ENCODE assay signal across 14 cellular contexts in the genomic region with DNA sequence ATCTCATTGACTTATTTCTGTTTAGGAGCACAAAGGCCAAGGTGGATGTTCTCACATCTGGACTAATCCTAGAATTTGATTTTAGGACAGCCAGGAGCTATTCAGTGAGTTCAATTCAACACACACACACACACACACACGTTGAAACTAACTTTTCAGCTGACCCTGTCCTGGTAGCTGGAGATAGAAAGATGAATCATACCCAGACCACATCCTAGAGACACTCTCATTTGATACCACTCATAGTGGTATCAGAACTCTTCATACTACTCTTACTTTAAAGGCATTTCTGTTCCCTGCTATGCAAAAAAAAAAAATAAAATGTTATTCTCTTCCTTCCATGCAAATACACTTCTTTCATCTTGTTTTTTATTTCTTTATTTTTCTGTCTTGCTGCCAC. TPM values are rescaled to one million over a fixed set of nuclear protein-coding genes. Genes with fewer than 3 reads are reported as not detected.
A peak's percentile ranks its signal among the peaks of the same experiment; 100 is the strongest.
DNase-seq lines count a peak whose midpoint lies in the region; ATAC-seq and TF ChIP-seq lines count a peak whose summit lies in the region.
"Had no signal": no experiment of that assay in that cellular context is flagged by ENCODE, and none has a peak within 500 bp of the region (broad histone marks: within the 10 kb centered on the region; RNA-seq: fewer than 3 reads in every experiment).

No MANE protein-coding gene starts in this region.

- no peak for DNase-seq in activated CD8-positive, alpha-beta T cell treated with anti-CD3 and anti-CD28 coated beads for 36 hours
- DNase-seq in Right ventricle myocardium inferior (ENCODE audit: missing footprints) (no peak), testis (no peak)
- no peak for DNase-seq in naive thymus-derived CD4-positive, alpha-beta T cell
- DNase-seq: C1 segment of cervical spinal cord, H9, left lung, nucleus accumbens, SK-N-SH had no signal

- H3K4me3 Mint-ChIP-seq in activated CD8-positive, alpha-beta T cell treated with anti-CD3 and anti-CD28 coated beads for 36 hours: no peak overlapping the region
- H3K4me3 Mint-ChIP-seq in naive thymus-derived CD4-positive, alpha-beta T cell: no peak overlapping the region
- H3K4me3 Mint-ChIP-seq: activated naive CD8-positive, alpha-beta T cell; H9 had no signal

- POLR2A ChIA-PET in activated CD8-positive, alpha-beta T cell treated with anti-CD3 and anti-CD28 coated beads for 36 hours (lab: Charles Lee): no interaction called here
- POLR2A ChIA-PET in naive thymus-derived CD4-positive, alpha-beta T cell (lab: Charles Lee): interaction anchor here (0.6 kb wide), 1 partner anchor 438 kb away, joined by 4 read pairs; no protein-coding TSS in a partner anchor

- no peak overlapping the region for H3K4me3 ChIP-seq in naive thymus-derived CD4-positive, alpha-beta T cell (ENCODE audit: low read length)
- no peak overlapping the region for H3K4me3 ChIP-seq in testis
- H3K4me3 ChIP-seq: left lung had no signal

- intact Hi-C loops in activated CD8-positive, alpha-beta T cell treated with anti-CD3 and anti-CD28 coated beads for 36 hours (cut with micrococcal nuclease): no loop called here
- intact Hi-C loops in Right ventricle myocardium inferior (cut with DNase I) (no loop called here), testis (cut with DNase I; ENCODE audit: low total_unique reads) (no loop called here)
- intact Hi-C loops in naive thymus-derived CD4-positive, alpha-beta T cell (cut with micrococcal nuclease): no loop called here

- H3K27me3 Mint-ChIP-seq in activated CD8-positive, alpha-beta T cell treated with anti-CD3 and anti-CD28 coated beads for 36 hours: no peaks in the 10 kb centered on the region
- no peaks in the 10 kb centered on the region for H3K27me3 Mint-ChIP-seq in naive thymus-derived CD4-positive, alpha-beta T cell
- H3K27me3 Mint-ChIP-seq: activated naive CD8-positive, alpha-beta T cell had no signal

- no peaks in the 10 kb centered on the region for H3K9me3 Mint-ChIP-seq in activated CD8-positive, alpha-beta T cell treated with anti-CD3 and anti-CD28 coated beads for 36 hours
- no peaks in the 10 kb centered on the region for H3K9me3 Mint-ChIP-seq in naive thymus-derived CD4-positive, alpha-beta T cell

- no peaks in the 10 kb centered on the region for H3K9me3 ChIP-seq in naive thymus-derived CD4-positive, alpha-beta T cell (ENCODE audit: control insufficient read depth in 2 of 3, low read length in 3 of 3)
- no peaks in the 10 kb centered on the region for H3K9me3 ChIP-seq in testis
- H3K9me3 ChIP-seq: left lung, SK-N-SH had no signal

- CTCF ChIA-PET in activated CD8-positive, alpha-beta T cell treated with anti-CD3 and anti-CD28 coated beads for 36 hours (lab: Charles Lee): interaction anchor here (1.5 kb wide), 1 partner anchor 20 kb away, joined by 4 read pairs; no protein-coding TSS in a partner anchor
- CTCF ChIA-PET in naive thymus-derived CD4-positive, alpha-beta T cell (lab: Charles Lee): no interaction called here

- H3K4me1 ChIP-seq in naive thymus-derived CD4-positive, alpha-beta T cell (ENCODE audit: control insufficient read depth in 2 of 2, insufficient read depth in 2 of 2, low read length in 2 of 2): no peaks in the 10 kb centered on the region
- no peaks in the 10 kb centered on the region for H3K4me1 ChIP-seq in testis
- H3K4me1 ChIP-seq: left lung had no signal

- TF ChIP-seq CTCF in activated CD8-positive, alpha-beta T cell treated with anti-CD3 and anti-CD28 coated beads for 36 hours (IDR thresholded peaks at IDR 0.05): no peak
- no peak for TF ChIP-seq CTCF in testis (IDR thresholded peaks at IDR 0.05)

- no peaks in the 10 kb centered on the region for H3K27me3 ChIP-seq in naive thymus-derived CD4-positive, alpha-beta T cell (ENCODE audit: control insufficient read depth in 2 of 2, insufficient read depth in 2 of 2, low read length in 2 of 2)
- H3K27me3 ChIP-seq in testis: no peaks in the 10 kb centered on the region

- 71% methylated on average over 1 of the region's 1 CpG; no CpG with 5 or more reads in 1 of the 2 donors for WGBS in testis, 2 donors

- peaks cover 10% of the 10 kb centered on the region for H3K4me1 Mint-ChIP-seq in activated CD8-positive, alpha-beta T cell treated with anti-CD3 and anti-CD28 coated beads for 36 hours (ENCODE audit: low read depth)
- peaks cover 0 to 14% (median 0%) of the 10 kb centered on the region in 7 donors for H3K4me1 Mint-ChIP-seq in naive thymus-derived CD4-positive, alpha-beta T cell
- H3K4me1 Mint-ChIP-seq: H9 had no signal

- no peaks in the 10 kb centered on the region for H3K36me3 Mint-ChIP-seq in activated CD8-positive, alpha-beta T cell treated with anti-CD3 and anti-CD28 coated beads for 36 hours (ENCODE audit: low read depth)
- peaks cover 0 to 27% (median 0%) of the 10 kb centered on the region in 5 donors for H3K36me3 Mint-ChIP-seq in naive thymus-derived CD4-positive, alpha-beta T cell
- H3K36me3 Mint-ChIP-seq: activated naive CD8-positive, alpha-beta T cell had no signal

- ATAC-seq in GM18519 (IDR thresholded peaks at IDR 0.05; ENCODE audit: low FRiP score, unreplicated experiment) (peak; percentile 99), GM21390 (IDR thresholded peaks at IDR 0.05; ENCODE audit: unreplicated experiment) (peak; percentile 98), HG03066 (IDR thresholded peaks at IDR 0.05; ENCODE audit: low read depth, unreplicated experiment) (peak; percentile 97), Right ventricle myocardium inferior (no peak), HG02840 (IDR thresholded peaks at IDR 0.05; ENCODE audit: low FRiP score, unreplicated experiment) (no peak)
- ATAC-seq in activated CD8-positive, alpha-beta T cell treated with anti-CD3 and anti-CD28 coated beads for 36 hours: peak; percentile 77
- no peak for ATAC-seq in naive thymus-derived CD4-positive, alpha-beta T cell
- ATAC-seq: left lung had no signal

- no peak for TF ChIP-seq POLR2A in testis (IDR thresholded peaks at IDR 0.05)

- H3K27ac Mint-ChIP-seq in activated CD8-positive, alpha-beta T cell treated with anti-CD3 and anti-CD28 coated beads for 36 hours: no peak overlapping the region
- no peak overlapping the region for H3K27ac Mint-ChIP-seq in naive thymus-derived CD4-positive, alpha-beta T cell
- H3K27ac Mint-ChIP-seq: activated naive CD8-positive, alpha-beta T cell; H9 had no signal

- H3K27ac ChIP-seq in naive thymus-derived CD4-positive, alpha-beta T cell (ENCODE audit: low read depth, low read length): no peak overlapping the region
- no peak overlapping the region for H3K27ac ChIP-seq in testis
- H3K27ac ChIP-seq: left lung had no signal

- no peaks in the 10 kb centered on the region for H3K36me3 ChIP-seq in naive thymus-derived CD4-positive, alpha-beta T cell (ENCODE audit: control insufficient read depth in 2 of 3, insufficient read depth in 3 of 3, low read length in 3 of 3)
- H3K36me3 ChIP-seq in testis (ENCODE audit: low read depth, missing control alignments): no peaks in the 10 kb centered on the region
- H3K36me3 ChIP-seq: left lung had no signal

RNA-seq across cellular contexts. Expression of a gene that starts 36.7 kb away (rescaled TPM):
- total RNA-seq in activated CD8-positive, alpha-beta T cell treated with anti-CD3 and anti-CD28 coated beads for 36 hours: 1 to 10 TPM in 1 of 2 experiments, under 1 TPM in 1; 0.76 to 1.2 TPM
- total RNA-seq in Right ventricle myocardium inferior: 3.1 TPM
- 10 to 100 TPM in 1 of 5 experiments, 1 to 10 TPM in 2, under 1 TPM in 2; 0.38 to 17.9 (median 6.3) TPM for total RNA-seq in naive thymus-derived CD4-positive, alpha-beta T cell
- under 1 TPM; 0.54 to 0.72 TPM for polyA plus RNA-seq in naive thymus-derived CD4-positive, alpha-beta T cell
- 10 to 100 TPM; 11.7 to 21.4 TPM for total RNA-seq in testis
- polyA plus RNA-seq in testis (ENCODE audit: insufficient read depth, low read depth, low replicate concordance): 8.0 TPM

Comparison
In these comparisons a context has a peak if more than half of its experiments do, and no peak if none do; other contexts are left out.
1. ATAC-seq: peak in GM18519 (single experiment), GM21390 (single experiment), HG03066 (single experiment) and activated CD8-positive, alpha-beta T cell treated with anti-CD3 and anti-CD28 coated beads for 36 hours (single experiment); none in Right ventricle myocardium inferior (single experiment), naive thymus-derived CD4-positive, alpha-beta T cell (single experiment) and HG02840 (single experiment).